Comparison of ENCODE assay signal across 23 cellular contexts in genomic region chrX:50452782-50453181, GRCh38. TPM values are rescaled to one million over a fixed set of nuclear protein-coding genes. Genes with fewer than 3 reads are reported as not detected.
DNase-seq lines count a peak whose midpoint lies in the region; ATAC-seq, FAIRE-seq and TF ChIP-seq lines count a peak whose summit lies in the region.
"Had no signal": no experiment of that assay in that cellular context is flagged by ENCODE, and none has a peak within 500 bp of the region (broad histone marks: within the 10 kb centered on the region; RNA-seq: fewer than 3 reads in every experiment).

No MANE protein-coding gene starts in this region.

- H4K8ac ChIP-seq in IMR-90 (ENCODE audit: low read depth in 2 of 2, low read length in 2 of 2), result no peak overlapping the region

- no peak overlapping the region for H2BK20ac ChIP-seq in IMR-90 (ENCODE audit: low read depth, low read length)

- H3K18ac ChIP-seq in IMR-90 (ENCODE audit: low read depth, low read length), result no peak overlapping the region

- no peak overlapping the region for H3K56ac ChIP-seq in IMR-90 (ENCODE audit: extremely low read depth, insufficient read depth, low read length)

- H3K27me3 ChIP-seq in HepG2 (ENCODE audit: control insufficient read depth in 1 of 2, insufficient read depth in 2 of 2, low read length in 2 of 2) (no peaks in the 10 kb centered on the region), right lobe of liver (peaks cover 0 to 4% of the 10 kb centered on the region in 2 donors), IMR-90 (ENCODE audit: control insufficient read depth, insufficient read depth, low read length) (peaks cover 2% of the 10 kb centered on the region)

- FAIRE-seq in HepG2 (lab: Jason Lieb, UNC) (no peak), A549 (lab: Jason Lieb, UNC) (no peak)
- FAIRE-seq: D721Med, G401.6, GM12891, GM18507 had no signal

- H3K27me3 Mint-ChIP-seq in effector memory CD8-positive, alpha-beta T cell, result peaks cover 0 to 8% of the 10 kb centered on the region in 2 donors
- H3K27me3 Mint-ChIP-seq: B cell had no signal

- H3K9me3 Mint-ChIP-seq in effector memory CD8-positive, alpha-beta T cell, result no peaks in the 10 kb centered on the region
- H3K9me3 Mint-ChIP-seq: CD4-positive, alpha-beta T cell; CD8-positive, alpha-beta T cell had no signal

- no peak overlapping the region for H3K4ac ChIP-seq in IMR-90 (ENCODE audit: low read depth, low read length)

- dilution Hi-C loops in IMR-90 (cut with HindIII; ENCODE audit: low sequenced_read_pairs, unreplicated experiment), result no loop called here

- no TSS peak for BruUV-seq in HepG2 (replicated peaks; lab: Mats Ljungman, UMichigan)
- no TSS peak for BruUV-seq in IMR-90 (replicated peaks; lab: Mats Ljungman, UMichigan)

- no peak overlapping the region for H2AK5ac ChIP-seq in IMR-90 (ENCODE audit: low read depth, low read length)

- H3K4me1 Mint-ChIP-seq in effector memory CD8-positive, alpha-beta T cell (ENCODE audit: low read depth in 2 of 2), result no peaks in the 10 kb centered on the region
- H3K4me1 Mint-ChIP-seq: B cell had no signal

- H3K36me3 Mint-ChIP-seq in effector memory CD8-positive, alpha-beta T cell (ENCODE audit: insufficient read depth), result no peaks in the 10 kb centered on the region
- H3K36me3 Mint-ChIP-seq: CD8-positive, alpha-beta T cell had no signal

- no peak overlapping the region for H3K14ac ChIP-seq in IMR-90 (replicated peaks; ENCODE audit: low read depth, low read length)

- no peak overlapping the region for H4K5ac ChIP-seq in IMR-90 (ENCODE audit: low read depth, low read length)

- POLR2A ChIA-PET in HepG2 (lab: Yijun Ruan, JAX), result no interaction called here
- POLR2A ChIA-PET in A549 (lab: Yijun Ruan, JAX), result no interaction called here
- POLR2A ChIA-PET in IMR-90 (lab: Charles Lee; ENCODE audit: unreplicated experiment), result no interaction called here

- ATAC-seq in HepG2 (no peak), right lobe of liver (no peak), A549 (no peak), IMR-90 (ENCODE audit: low read depth) (no peak)
- no peak for ATAC-seq in effector memory CD8-positive, alpha-beta T cell (replicated peaks)
- ATAC-seq: CD8-positive, alpha-beta T cell had no signal

- H3K36me3 ChIP-seq in HepG2 (replicated peaks in 1 of 2; ENCODE audit: control insufficient read depth in 1 of 2, insufficient read depth in 2 of 2, low read length in 2 of 2) (no peaks in the 10 kb centered on the region), right lobe of liver (no peaks in the 10 kb centered on the region), IMR-90 (ENCODE audit: control insufficient read depth, insufficient read depth, low read length) (no peaks in the 10 kb centered on the region)
- H3K36me3 ChIP-seq: BLaER1 treated with 17β-estradiol and CSF1 and Interleukin-3, amounts not matched to agents 10 nM and 100 nM had no signal

- no peak for TF ChIP-seq POLR2A in HepG2 (IDR thresholded peaks at IDR 0.05; ENCODE audit: insufficient read depth in 1 of 2, low read depth in 2 of 2, low read length in 2 of 2)
- no peak for TF ChIP-seq POLR2A in right lobe of liver (IDR thresholded peaks at IDR 0.05)
- no peak for TF ChIP-seq POLR2A in A549 (IDR thresholded peaks at IDR 0.05; ENCODE audit: low read length)
- no peak for TF ChIP-seq POLR2A in IMR-90 (IDR thresholded peaks at IDR 0.05; ENCODE audit: low read depth, low read length)

- intact Hi-C loops in HepG2 (cut with micrococcal nuclease; ENCODE audit: unreplicated experiment) (no loop called here), right lobe of liver (cut with DNase I) (no loop called here), IMR-90 (cut with micrococcal nuclease) (no loop called here)

- no peaks in the 10 kb centered on the region for H3K9me1 ChIP-seq in IMR-90 (ENCODE audit: insufficient read depth, low read length)

- no peak overlapping the region for H3K23ac ChIP-seq in IMR-90 (ENCODE audit: low read depth, low read length)

- H2AFZ ChIP-seq in HepG2 (ENCODE audit: low read length), result no peak overlapping the region
- H2AFZ ChIP-seq in IMR-90 (replicated peaks; ENCODE audit: low read length, poor library complexity), result no peak overlapping the region

- TF ChIP-seq CTCF in HepG2 (CRISPR knock-in tag; IDR thresholded peaks at IDR 0.05) (no peak), right lobe of liver (IDR thresholded peaks at IDR 0.05) (no peak), A549 (IDR thresholded peaks at IDR 0.05) (no peak), IMR-90 (conservative IDR thresholded peaks at IDR 0.05; ENCODE audit: low read depth, low read length) (no peak)

- H3K4me1 ChIP-seq in HepG2 (ENCODE audit: insufficient read depth, low read length) (peaks cover 34% of the 10 kb centered on the region), right lobe of liver (no peaks in the 10 kb centered on the region), A549 (no peaks in the 10 kb centered on the region), IMR-90 (ENCODE audit: control insufficient read depth, insufficient read depth, low read length) (no peaks in the 10 kb centered on the region)
- H3K4me1 ChIP-seq: Caco-2 had no signal

- H3K4me3 ChIP-seq in HepG2 (replicated peaks in 1 of 3; ENCODE audit: insufficient read depth in 1 of 3, low read depth in 2 of 3, low read length in 3 of 3), result no peak overlapping the region
- H3K4me3 ChIP-seq in right lobe of liver, result no peak overlapping the region
- H3K4me3 ChIP-seq in A549, result no peak overlapping the region
- H3K4me3 ChIP-seq in IMR-90 (ENCODE audit: insufficient read depth, low read depth, low read length), result no peak overlapping the region
- H3K4me3 ChIP-seq: BLaER1 treated with 17β-estradiol and CSF1 and Interleukin-3, amounts not matched to agents 10 nM and 100 nM had no signal

- H3K4me2 ChIP-seq in HepG2 (ENCODE audit: low read depth, low read length) (no peak overlapping the region), A549 (no peak overlapping the region), IMR-90 (ENCODE audit: low read depth, low read length) (no peak overlapping the region)
- H3K4me2 ChIP-seq: BLaER1 treated with 17β-estradiol and CSF1 and Interleukin-3, amounts not matched to agents 10 nM and 100 nM had no signal

- no peak overlapping the region for H2BK5ac ChIP-seq in IMR-90 (ENCODE audit: low read depth, low read length, poor library complexity, severe bottlenecking)

- no peaks in the 10 kb centered on the region for H3K79me2 ChIP-seq in HepG2 (ENCODE audit: insufficient read depth, low read length)

- TF ChIP-seq RAD21 in HepG2 (CRISPR knock-in tag; IDR thresholded peaks at IDR 0.05) (no peak), A549 (conservative IDR thresholded peaks at IDR 0.05 in 1 of 2, IDR thresholded peaks at IDR 0.05 in 1 of 2) (no peak), IMR-90 (IDR thresholded peaks at IDR 0.05; ENCODE audit: low read length) (no peak)

- in situ Hi-C loops in HepG2 (cut with HindIII; ENCODE audit: extremely low pct_ligation_motif_present, low pct_unique_long_range_greater_than_20kb), result no loop called here
- in situ Hi-C loops in IMR-90 (cut with MboI; ENCODE audit: low sequenced_read_pairs), result no loop called here

- H3K79me1 ChIP-seq in IMR-90 (ENCODE audit: low read depth in 1 of 2, low read length in 2 of 2), result no peaks in the 10 kb centered on the region

- no peak overlapping the region for H2AK9ac ChIP-seq in IMR-90 (replicated peaks; ENCODE audit: low read depth, low read length, poor library complexity)

- no peak overlapping the region for H4K91ac ChIP-seq in IMR-90 (ENCODE audit: insufficient read depth, low read depth, low read length)

- no peaks in the 10 kb centered on the region for H3K9me3 ChIP-seq in HepG2 (ENCODE audit: low read length)
- no peaks in the 10 kb centered on the region for H3K9me3 ChIP-seq in right lobe of liver
- no peaks in the 10 kb centered on the region for H3K9me3 ChIP-seq in A549
- H3K9me3 ChIP-seq in IMR-90 (ENCODE audit: control insufficient read depth, insufficient read depth, low read length), result no peaks in the 10 kb centered on the region
- H3K9me3 ChIP-seq: BLaER1 treated with 17β-estradiol and CSF1 and Interleukin-3, amounts not matched to agents 10 nM and 100 nM; Caco-2 had no signal

- TF ChIP-seq EP300 in HepG2 (IDR thresholded peaks at IDR 0.05; ENCODE audit: low read depth in 2 of 2, low read length in 2 of 2) (no peak), HepG2 (CRISPR knock-in tag; IDR thresholded peaks at IDR 0.05; ENCODE audit: borderline replicate concordance) (no peak), A549 (IDR thresholded peaks at IDR 0.05) (no peak)

- no peak overlapping the region for H2BK15ac ChIP-seq in IMR-90 (ENCODE audit: low read depth, low read length)

- no peak overlapping the region for H3K27ac Mint-ChIP-seq in effector memory CD8-positive, alpha-beta T cell
- H3K27ac Mint-ChIP-seq: B cell; CD4-positive, alpha-beta T cell; CD8-positive, alpha-beta T cell had no signal

- H2BK120ac ChIP-seq in IMR-90 (ENCODE audit: low read depth, low read length), result no peak overlapping the region

- H3K9ac ChIP-seq in HepG2 (ENCODE audit: insufficient read depth, low read depth, low read length) (no peak overlapping the region), IMR-90 (ENCODE audit: low read depth, low read length) (no peak overlapping the region)
- H3K9ac ChIP-seq: BLaER1 treated with 17β-estradiol and CSF1 and Interleukin-3, amounts not matched to agents 10 nM and 100 nM had no signal

- H3K4me3 Mint-ChIP-seq in effector memory CD8-positive, alpha-beta T cell, result no peak overlapping the region
- H3K4me3 Mint-ChIP-seq: B cell; CD4-positive, alpha-beta T cell; CD8-positive, alpha-beta T cell had no signal

- no peaks in the 10 kb centered on the region for H4K20me1 ChIP-seq in HepG2 (ENCODE audit: insufficient read depth, low read length)
- H4K20me1 ChIP-seq in IMR-90 (ENCODE audit: insufficient read depth, low read length), result no peaks in the 10 kb centered on the region
- H4K20me1 ChIP-seq: BLaER1 treated with 17β-estradiol and CSF1 and Interleukin-3, amounts not matched to agents 10 nM and 100 nM had no signal

- DNase-seq in HepG2 (ENCODE audit: low spot score), result no peak
- DNase-seq in right lobe of liver, result no peak
- no peak for DNase-seq in A549 (ENCODE audit: low read depth in 1 of 2, low spot score in 1 of 2)
- DNase-seq in IMR-90, result no peak
- DNase-seq in activated CD4-positive, alpha-beta T cell treated with anti-CD3 and anti-CD28 coated beads, Interleukin-2, amount 50 U/mL, for 48 hours, result no peak
- no peak for DNase-seq in effector memory CD8-positive, alpha-beta T cell
- DNase-seq: AML-193; Caco-2; Calu3; CD4-positive, alpha-beta T cell; CD8-positive, alpha-beta T cell; DMS79 treated with DMSO at 0.1 percent for 48 hours; GF-D8 had no signal

- H3K27ac ChIP-seq in HepG2 (ENCODE audit: extremely low read length, insufficient read depth, low read length) (no peak overlapping the region), right lobe of liver (no peak overlapping the region), A549 (no peak overlapping the region), IMR-90 (ENCODE audit: insufficient read depth, low read length) (no peak overlapping the region)
- H3K27ac ChIP-seq: 22Rv1; BLaER1 treated with 17β-estradiol and CSF1 and Interleukin-3, amounts not matched to agents 10 nM and 100 nM; C4-2B had no signal

- CTCF ChIA-PET in HepG2 (lab: Yijun Ruan, JAX; ENCODE audit: low intra/inter-chr PET ratio, low total read pairs) (no interaction called here), A549 (lab: Yijun Ruan, JAX) (interaction anchor here (1.1 kb wide), 1 partner anchor 19 kb away, joined by 3 read pairs; no protein-coding TSS in a partner anchor), IMR-90 (lab: Yijun Ruan, JAX) (no interaction called here)

RNA-seq across cellular contexts. Expression of gene DGKK, which starts 17.8 kb away (rescaled TPM):
- total RNA-seq in HepG2 (2016; rRNA removed; fragmentation: Illumina TruSeq; extraction: Trizol) (24.0 and 43.2 TPM in 2 replicates), right lobe of liver (under 1 TPM in 1 of 6 experiments, not detected in 5; 0.02 TPM), IMR-90 (2012; rRNA removed) (not detected in 2 replicates)
- 2.0 and 2.5 TPM in 2 replicates for total RNA-seq in HepG2 (2016; cell fraction: cytosol; rRNA removed; fragmentation: Illumina TruSeq; extraction: Trizol; ENCODE audit: low read depth)
- 23.7 and 41.0 TPM in 2 replicates for total RNA-seq in HepG2 (2016; cell fraction: insoluble cytoplasmic fraction; rRNA removed; fragmentation: Illumina TruSeq; extraction: Trizol)
- 12.3 and 12.6 TPM in 2 replicates for total RNA-seq in HepG2 (2016; cell fraction: membrane; rRNA removed; fragmentation: Illumina TruSeq; extraction: Trizol)
- total RNA-seq in HepG2 (2016; cell fraction: nucleus; rRNA removed; fragmentation: Illumina TruSeq; extraction: Trizol), result 20.4 and 22.0 TPM in 2 replicates
- polyA plus RNA-seq in HepG2 (2011; rRNA removed) (6.2 and 11.0 TPM in 2 replicates), A549 (2011; rRNA removed) (not detected in 2 replicates), A549 (2017; fragmentation: RNase III; extraction: RNeasy Plus Mini Kit Qiagen cat#74134 plus additional on column Dnase treatment) (not detected in 3 replicates), IMR-90 (2012; rRNA removed) (not detected in 2 replicates)
- 6.8 and 6.9 TPM in 2 replicates for polyA plus RNA-seq in HepG2 (2011; cell fraction: cytosol; rRNA removed)
- 5.0 and 6.5 TPM in 2 replicates for polyA plus RNA-seq in HepG2 (2011; cell fraction: nucleus; rRNA removed)
- 3.4 and 6.0 TPM in 2 replicates for polyA plus RNA-seq in HepG2 (2012)
- 1.1 and 1.2 TPM in 2 replicates for polyA plus RNA-seq in HepG2 (2016; cell fraction: cytosol; fragmentation: Illumina TruSeq; extraction: Trizol; ENCODE audit: low read depth)
- 28.6 and 30.8 TPM in 2 replicates for polyA plus RNA-seq in HepG2 (2016; cell fraction: insoluble cytoplasmic fraction; fragmentation: Illumina TruSeq; extraction: Trizol; ENCODE audit: low read depth)
- polyA plus RNA-seq in HepG2 (2016; cell fraction: membrane; fragmentation: Illumina TruSeq; extraction: Trizol; ENCODE audit: low read depth), result 4.5 and 5.0 TPM in 2 replicates
- 19.8 and 21.3 TPM in 2 replicates for polyA plus RNA-seq in HepG2 (2016; cell fraction: nucleus; fragmentation: Illumina TruSeq; extraction: Trizol; ENCODE audit: insufficient read depth, low read depth)
- 16.2 TPM in 1 of 2 replicates, not detected in the other for polyA minus RNA-seq in HepG2 (2011; rRNA and poly(A)+ RNA removed; ENCODE audit: low replicate concordance)
- 7.6 and 12.5 TPM in 2 replicates for polyA minus RNA-seq in HepG2 (2011; cell fraction: cytosol; rRNA and poly(A)+ RNA removed)
- 9.1 and 10.9 TPM in 2 replicates for polyA minus RNA-seq in HepG2 (2011; cell fraction: nucleus; rRNA and poly(A)+ RNA removed)
- polyA plus RNA-seq in A549 (2012; cell fraction: cytosol; rRNA removed), result not detected in 2 replicates
- not detected in 2 replicates for polyA plus RNA-seq in A549 (2012; cell fraction: nucleus; rRNA removed)
- not detected in 2 replicates for polyA minus RNA-seq in A549 (2011; rRNA and poly(A)+ RNA removed)
- polyA plus RNA-seq in IMR-90 (2012; cell fraction: cytosol; rRNA removed), result not detected in 2 replicates
- polyA plus RNA-seq in IMR-90 (2012; cell fraction: nucleus; rRNA removed; ENCODE audit: low replicate concordance), result not detected in 2 replicates
- total RNA-seq: A172; B cell; Calu3; CD4-positive, alpha-beta T cell; CD8-positive, alpha-beta T cell had no signal
- polyA plus RNA-seq: BJ had no signal
